ENCODE assay signal across 7 cellular contexts in the genomic region with DNA sequence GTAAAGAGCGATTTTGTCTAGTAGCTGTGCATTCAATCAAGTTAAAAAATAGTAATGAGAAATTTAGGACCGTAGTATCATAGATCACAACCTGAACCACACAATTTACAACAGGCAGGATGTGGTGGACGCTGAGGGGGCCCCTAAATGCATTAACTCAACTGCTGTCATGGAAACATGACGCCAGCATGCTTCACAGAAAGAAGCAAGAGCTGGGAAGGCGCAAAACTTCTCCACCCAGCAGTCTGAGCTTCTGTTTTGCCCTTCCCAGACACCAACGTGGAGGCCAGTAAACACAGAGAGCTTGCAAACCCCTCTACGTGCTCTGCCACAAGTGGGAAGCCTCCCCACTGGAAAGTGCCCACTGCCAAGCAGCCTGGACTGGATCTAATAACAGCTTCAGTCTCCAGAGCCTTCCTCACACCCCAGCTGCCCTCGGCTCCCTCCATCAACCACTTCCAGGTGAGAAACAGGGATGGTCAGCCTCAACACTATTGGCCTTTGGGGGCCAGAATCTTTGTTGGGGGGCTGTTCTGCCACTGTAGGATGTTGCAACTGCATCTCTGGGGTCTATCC.
DNase-seq lines count a peak whose midpoint lies in the region; ATAC-seq and TF ChIP-seq lines count a peak whose summit lies in the region.

No MANE protein-coding gene starts in this region.

- no peaks in the 10 kb centered on the region for H3K27me3 Mint-ChIP-seq in activated naive CD4-positive, alpha-beta T cell treated with anti-CD3 and anti-CD28 coated beads, Interleukin-2, amount 10 ng/mL, durations not matched to agents 7 days and 5 days

- H3K4me3 ChIP-seq in OCI-LY7 (ENCODE audit: low read depth, low read length, poor library complexity, severe bottlenecking) = no peak overlapping the region
- H3K4me3 ChIP-seq in testis = no peak overlapping the region
- H3K4me3 ChIP-seq in gastrocnemius medialis = no peak overlapping the region

- peaks cover 22% of the 10 kb centered on the region for H3K36me3 Mint-ChIP-seq in activated naive CD4-positive, alpha-beta T cell treated with anti-CD3 and anti-CD28 coated beads, Interleukin-2, amount 10 ng/mL, durations not matched to agents 7 days and 5 days

- no peaks in the 10 kb centered on the region for H3K9me2 ChIP-seq in OCI-LY7 (ENCODE audit: insufficient read depth, low read length)

- no peak overlapping the region for H3K27ac ChIP-seq in OCI-LY7 (ENCODE audit: low read depth, low read length, poor library complexity, severe bottlenecking)
- H3K27ac ChIP-seq in testis = no peak overlapping the region
- H3K27ac ChIP-seq in gastrocnemius medialis = no peak overlapping the region

- 70 to 74% methylated on average over 8 of the region's 8 CpGs for WGBS in testis, 2 donors

- no peaks in the 10 kb centered on the region for H3K9me3 ChIP-seq in OCI-LY7 (ENCODE audit: low read length)
- no peaks in the 10 kb centered on the region for H3K9me3 ChIP-seq in testis
- no peaks in the 10 kb centered on the region for H3K9me3 ChIP-seq in gastrocnemius medialis

- TF ChIP-seq CTCF in OCI-LY7 (conservative IDR thresholded peaks at IDR 0.05; ENCODE audit: low read length) (no peak), testis (IDR thresholded peaks at IDR 0.05) (no peak), gastrocnemius medialis (IDR thresholded peaks at IDR 0.05 in 4 of 5, conservative IDR thresholded peaks at IDR 0.05 in 1 of 5) (no peak)

- H3K4me1 Mint-ChIP-seq in activated naive CD4-positive, alpha-beta T cell treated with anti-CD3 and anti-CD28 coated beads, Interleukin-2, amount 10 ng/mL, durations not matched to agents 7 days and 5 days = peaks cover 66% of the 10 kb centered on the region

- H3K79me2 ChIP-seq in OCI-LY7 (ENCODE audit: insufficient read depth, low read depth, low read length) = no peaks in the 10 kb centered on the region

- H2AFZ ChIP-seq in OCI-LY7 (ENCODE audit: low read length) = no peak overlapping the region

- no TSS peak for BruUV-seq in OCI-LY7 (replicated peaks; lab: Mats Ljungman, UMichigan)

- H3K9me3 Mint-ChIP-seq in activated naive CD4-positive, alpha-beta T cell treated with anti-CD3 and anti-CD28 coated beads, Interleukin-2, amount 10 ng/mL, durations not matched to agents 7 days and 5 days = no peaks in the 10 kb centered on the region

- no peaks in the 10 kb centered on the region for H4K20me1 ChIP-seq in OCI-LY7 (ENCODE audit: insufficient read depth, low read length)

- POLR2A ChIA-PET in OCI-LY7 (lab: Charles Lee) = interaction anchor here (0.6 to 0.7 kb wide), 2 partner anchors 13 to 197 kb away, joined by 3 read pairs; no protein-coding TSS in a partner anchor

- H3K27me3 ChIP-seq in testis (no peaks in the 10 kb centered on the region), gastrocnemius medialis (no peaks in the 10 kb centered on the region)

- in situ Hi-C loops in gastrocnemius medialis (cut with MboI; ENCODE audit: low sequenced_read_pairs in 4 of 4) = loop anchor here in 1 of 4 donors (5.0 kb wide), 1 partner anchor 158 kb away; no protein-coding TSS in a partner anchor

- H3K27ac Mint-ChIP-seq in activated naive CD4-positive, alpha-beta T cell treated with anti-CD3 and anti-CD28 coated beads, Interleukin-2, amount 10 ng/mL, durations not matched to agents 7 days and 5 days = peak overlapping the region; percentile 67

- H3K4me1 ChIP-seq in OCI-LY7 (ENCODE audit: insufficient read depth, low read length, poor library complexity, severe bottlenecking) (peaks cover 14% of the 10 kb centered on the region), testis (peaks cover 5% of the 10 kb centered on the region), gastrocnemius medialis (peaks cover 15% of the 10 kb centered on the region in 2 donors)

- CTCF ChIA-PET in OCI-LY7 (lab: Charles Lee; ENCODE audit: unreplicated experiment) = interaction anchor here (0.6 kb wide), 1 partner anchor 369 kb away, joined by 3 read pairs; no protein-coding TSS in a partner anchor
- CTCF ChIA-PET in activated naive CD4-positive, alpha-beta T cell treated with anti-CD3 and anti-CD28 coated beads, Interleukin-2, amount 10 ng/mL, durations not matched to agents 7 days and 5 days (lab: Charles Lee) = interaction anchor here (0.7 to 2.0 kb wide), 5 partner anchors 10 to 339 kb away, joined by 3 to 10 read pairs (median 5); partner anchors contain the start of gene SFMBT2

- no peak overlapping the region for H3K4me2 ChIP-seq in OCI-LY7 (ENCODE audit: low read length)

- ATAC-seq in GM21529 (IDR thresholded peaks at IDR 0.05; ENCODE audit: unreplicated experiment) (peak; percentile 47), gastrocnemius medialis (no peak)

- DNase-seq in OCI-LY7 (ENCODE audit: low spot score) (peak; percentile 33), testis (no peak), gastrocnemius medialis (no peak), hippocampal formation (lab: John Stamatoyannopoulos, UW) (no peak)
- DNase-seq in activated naive CD4-positive, alpha-beta T cell treated with anti-CD3 and anti-CD28 coated beads, Interleukin-2, amount 10 ng/mL, durations not matched to agents 7 days and 5 days = peak; percentile 78
- DNase-seq in stimulated activated CD4-positive, alpha-beta T cell treated with anti-CD3 and anti-CD28 coated beads, TNF-alpha, amount 100 ng/mL, for 48 hours (ENCODE audit: low read depth in 3 of 3) = peak; percentile 34 to 50 (median 49)

- intact Hi-C loops in OCI-LY7 (cut with micrococcal nuclease; ENCODE audit: unreplicated experiment) = no loop called here
- intact Hi-C loops in testis (cut with DNase I; ENCODE audit: low total_unique reads) = no loop called here
- intact Hi-C loops in gastrocnemius medialis (cut with DNase I; ENCODE audit: low total_unique reads) = no loop called here

- TF ChIP-seq POLR2A in testis (IDR thresholded peaks at IDR 0.05) = no peak
- no peak for TF ChIP-seq POLR2A in gastrocnemius medialis (IDR thresholded peaks at IDR 0.05)

- H3K36me3 ChIP-seq in OCI-LY7 (ENCODE audit: insufficient read depth, low read length) (no peaks in the 10 kb centered on the region), testis (ENCODE audit: low read depth, missing control alignments) (no peaks in the 10 kb centered on the region), gastrocnemius medialis (no peaks in the 10 kb centered on the region)

- H3K4me3 Mint-ChIP-seq in activated naive CD4-positive, alpha-beta T cell treated with anti-CD3 and anti-CD28 coated beads, Interleukin-2, amount 10 ng/mL, durations not matched to agents 7 days and 5 days = peak overlapping the region; percentile 20

Comparison
In these comparisons a context has a peak if more than half of its experiments do, and no peak if none do; other contexts are left out.
1. DNase-seq: peak in OCI-LY7 (single experiment), activated naive CD4-positive, alpha-beta T cell treated with anti-CD3 and anti-CD28 coated beads, Interleukin-2, amount 10 ng/mL, durations not matched to agents 7 days and 5 days (single experiment) and stimulated activated CD4-positive, alpha-beta T cell treated with anti-CD3 and anti-CD28 coated beads, TNF-alpha, amount 100 ng/mL, for 48 hours (3 of 3); none in testis (single experiment), gastrocnemius medialis (0 of 2) and hippocampal formation (0 of 2).